1 cellular context compared by ENCODE assay signal in genomic region chr10:119238577-119238976, GRCh38.
TF ChIP-seq lines count a peak whose summit lies in the region.

No MANE protein-coding gene starts in this region.

TF ChIP-seq in GM23338, 12 proteins besides CTCF, POLR2A, EP300 and RAD21 (continued from another document):
- TF ChIP-seq ZNF462 (CRISPR knock-in tag; IDR thresholded peaks at IDR 0.05) (no peak), CREB1 (CRISPR knock-in tag; IDR thresholded peaks at IDR 0.05; ENCODE audit: low read depth) (no peak), STAT1 (IDR thresholded peaks at IDR 0.05; ENCODE audit: unreplicated experiment) (no peak), ETS1 (IDR thresholded peaks at IDR 0.05) (no peak), EZH2 (IDR thresholded peaks at IDR 0.05; ENCODE audit: low read depth, unreplicated experiment) (no peak), JUNB (IDR thresholded peaks at IDR 0.05; ENCODE audit: unreplicated experiment) (no peak), REST (IDR thresholded peaks at IDR 0.05; ENCODE audit: unreplicated experiment) (no peak), POLR2AphosphoS5 (IDR thresholded peaks at IDR 0.05; ENCODE audit: low read depth) (no peak), ZNF331 (CRISPR knock-in tag; IDR thresholded peaks at IDR 0.05; ENCODE audit: low read depth) (no peak), EZH2phosphoT487 (IDR thresholded peaks at IDR 0.05; ENCODE audit: unreplicated experiment) (no peak)
